In the genomic region with DNA sequence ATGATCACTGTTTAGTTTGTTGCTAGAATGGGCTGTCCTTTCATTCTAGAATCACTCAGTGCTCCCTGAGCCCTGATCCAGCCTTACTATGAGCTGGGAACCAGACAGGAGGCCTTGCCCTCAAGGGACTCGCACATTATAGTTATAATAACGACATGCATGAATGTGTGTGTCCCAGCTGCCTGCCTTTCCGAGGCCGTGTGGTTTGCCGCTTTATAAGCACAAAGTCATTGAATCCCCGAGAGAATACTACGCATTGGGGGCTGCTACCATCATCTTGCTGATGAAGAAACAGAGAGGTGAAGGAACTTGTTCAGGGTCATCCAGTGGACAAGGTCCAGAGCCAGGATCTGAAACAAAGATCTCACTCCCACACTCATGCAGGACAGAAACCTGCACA, we compare ENCODE assay signal across 15 cellular contexts.
DNase-seq lines count a peak whose midpoint lies in the region; ATAC-seq and TF ChIP-seq lines count a peak whose summit lies in the region.
"Had no signal": no experiment of that assay in that cellular context is flagged by ENCODE, and none has a peak within 500 bp of the region (broad histone marks: within the 10 kb centered on the region; RNA-seq: fewer than 3 reads in every experiment).

No MANE protein-coding gene starts in this region.

- H3K4me1 Mint-ChIP-seq in activated B cell treated with CpG ODN at 0.5 μM for 24 hours = peaks cover 12% of the 10 kb centered on the region
- H3K4me1 Mint-ChIP-seq in stimulated activated memory B cell treated with anti-CD40 and anti-IgM and Interleukin-4, amounts not matched to agents 10 μg/mL and 1 μg/mL and 100 μg/mL, for 72 hours = peaks cover 12% of the 10 kb centered on the region

- H3K36me3 Mint-ChIP-seq in activated B cell treated with CpG ODN at 0.5 μM for 24 hours (ENCODE audit: low read depth) = no peaks in the 10 kb centered on the region
- H3K36me3 Mint-ChIP-seq in stimulated activated memory B cell treated with anti-CD40 and anti-IgM and Interleukin-4, amounts not matched to agents 10 μg/mL and 1 μg/mL and 100 μg/mL, for 72 hours = no peaks in the 10 kb centered on the region

- no peaks in the 10 kb centered on the region for H3K9me3 Mint-ChIP-seq in activated B cell treated with CpG ODN at 0.5 μM for 24 hours
- H3K9me3 Mint-ChIP-seq in stimulated activated memory B cell treated with anti-CD40 and anti-IgM and Interleukin-4, amounts not matched to agents 10 μg/mL and 1 μg/mL and 100 μg/mL, for 72 hours = no peaks in the 10 kb centered on the region

- H3K4me1 ChIP-seq in psoas muscle (peaks cover 3% of the 10 kb centered on the region), left ventricle myocardium inferior (peaks cover 7% of the 10 kb centered on the region)

- H3K27me3 ChIP-seq in psoas muscle (ENCODE audit: insufficient read depth in 3 of 3, low read length in 2 of 3) (peaks cover 0 to under 1% (median 0%) of the 10 kb centered on the region in 3 donors), left ventricle myocardium inferior (ENCODE audit: low read depth) (no peaks in the 10 kb centered on the region)

- no peak for TF ChIP-seq CTCF in GM12865 (IDR thresholded peaks at IDR 0.05; ENCODE audit: insufficient read depth, low read depth, low read length, missing control alignments)
- TF ChIP-seq CTCF in activated B cell treated with CpG ODN at 0.5 μM for 24 hours (IDR thresholded peaks at IDR 0.05) = no peak
- no peak for TF ChIP-seq CTCF in psoas muscle (IDR thresholded peaks at IDR 0.05)
- no peak for TF ChIP-seq CTCF in left ventricle myocardium inferior (IDR thresholded peaks at IDR 0.05; ENCODE audit: borderline replicate concordance)

- H3K4me3 Mint-ChIP-seq in activated B cell treated with CpG ODN at 0.5 μM for 24 hours = no peak overlapping the region
- H3K4me3 Mint-ChIP-seq in stimulated activated memory B cell treated with anti-CD40 and anti-IgM and Interleukin-4, amounts not matched to agents 10 μg/mL and 1 μg/mL and 100 μg/mL, for 72 hours = no peak overlapping the region

- H3K9me3 ChIP-seq in psoas muscle (no peaks in the 10 kb centered on the region), left ventricle myocardium inferior (replicated peaks) (no peaks in the 10 kb centered on the region)

- ATAC-seq in activated B cell treated with CpG ODN at 0.5 μM for 24 hours (ENCODE audit: low read depth) (peak; percentile 82), psoas muscle (no peak), Right ventricle myocardium inferior (no peak)
- ATAC-seq in stimulated activated memory B cell treated with anti-CD40 and anti-IgM and Interleukin-4, amounts not matched to agents 10 μg/mL and 1 μg/mL and 100 μg/mL, for 72 hours = peak; percentile 66

- intact Hi-C loops in activated B cell treated with CpG ODN at 0.5 μM for 24 hours (cut with micrococcal nuclease) (no loop called here), psoas muscle (cut with DNase I) (no loop called here), left ventricle myocardium inferior (cut with micrococcal nuclease) (no loop called here), Right ventricle myocardium inferior (cut with DNase I) (no loop called here)

- POLR2A ChIA-PET in activated B cell treated with CpG ODN at 0.5 μM for 24 hours (lab: Charles Lee) = no interaction called here

- WGBS in psoas muscle, 3 donors = 76 to 82% (median 81%) methylated on average over 7 of the region's 7 CpGs

- H3K36me3 ChIP-seq in psoas muscle (ENCODE audit: insufficient read depth in 1 of 2, low read depth in 1 of 2) = no peaks in the 10 kb centered on the region
- no peaks in the 10 kb centered on the region for H3K36me3 ChIP-seq in left ventricle myocardium inferior

- no peak overlapping the region for H3K27ac Mint-ChIP-seq in activated B cell treated with CpG ODN at 0.5 μM for 24 hours
- no peak overlapping the region for H3K27ac Mint-ChIP-seq in stimulated activated memory B cell treated with anti-CD40 and anti-IgM and Interleukin-4, amounts not matched to agents 10 μg/mL and 1 μg/mL and 100 μg/mL, for 72 hours

- DNase-seq in GM12865 (ENCODE audit: low read depth) = peak; percentile 56
- peak; percentile 75 for DNase-seq in NCI-H1694 (lab: John Stamatoyannopoulos, UW)
- no peak for DNase-seq in activated B cell treated with CpG ODN at 0.5 μM for 24 hours
- no peak for DNase-seq in psoas muscle
- DNase-seq in left ventricle myocardium inferior = no peak
- no peak for DNase-seq in Right ventricle myocardium inferior (ENCODE audit: missing footprints)
- DNase-seq: C1 segment of cervical spinal cord, COR-L47, DMS53, NCI-H1048, NCI-H187, NCI-H524 treated with DMSO at 0.1 percent for 48 hours, OCI-M1 had no signal

- peaks cover 50% of the 10 kb centered on the region for H3K27me3 Mint-ChIP-seq in activated B cell treated with CpG ODN at 0.5 μM for 24 hours
- H3K27me3 Mint-ChIP-seq in stimulated activated memory B cell treated with anti-CD40 and anti-IgM and Interleukin-4, amounts not matched to agents 10 μg/mL and 1 μg/mL and 100 μg/mL, for 72 hours = peaks cover 82% of the 10 kb centered on the region

- no peak overlapping the region for H3K4me3 ChIP-seq in GM12865 (ENCODE audit: low read depth, low read length)
- no peak overlapping the region for H3K4me3 ChIP-seq in psoas muscle
- no peak overlapping the region for H3K4me3 ChIP-seq in left ventricle myocardium inferior

- CTCF ChIA-PET in activated B cell treated with CpG ODN at 0.5 μM for 24 hours (lab: Charles Lee) = no interaction called here

- H3K27ac ChIP-seq in psoas muscle = no peak overlapping the region
- no peak overlapping the region for H3K27ac ChIP-seq in left ventricle myocardium inferior (replicated peaks)
- H3K27ac ChIP-seq: HL-60 had no signal

Comparison
In these comparisons a context has a peak if more than half of its experiments do, and no peak if none do; other contexts are left out.
1. DNase-seq: peak in GM12865 (single experiment) and NCI-H1694 (single experiment); none in activated B cell treated with CpG ODN at 0.5 μM for 24 hours (single experiment), psoas muscle (0 of 2), left ventricle myocardium inferior (single experiment) and Right ventricle myocardium inferior (single experiment).
2. ATAC-seq: peak in activated B cell treated with CpG ODN at 0.5 μM for 24 hours (single experiment) and stimulated activated memory B cell treated with anti-CD40 and anti-IgM and Interleukin-4, amounts not matched to agents 10 μg/mL and 1 μg/mL and 100 μg/mL, for 72 hours (single experiment); none in psoas muscle (0 of 4) and Right ventricle myocardium inferior (single experiment).